35 cellular contexts compared by ENCODE assay signal in genomic region chr12:14986449-14986848, GRCh38. TPM values are rescaled to one million over a fixed set of nuclear protein-coding genes. Genes with fewer than 3 reads are reported as not detected.
DNase-seq lines count a peak whose midpoint lies in the region; ATAC-seq, FAIRE-seq and TF ChIP-seq lines count a peak whose summit lies in the region.
"Had no signal": no experiment of that assay in that cellular context is flagged by ENCODE, and none has a peak within 500 bp of the region (broad histone marks: within the 10 kb centered on the region; RNA-seq: fewer than 3 reads in every experiment).

No MANE protein-coding gene starts in this region.

- peaks cover 3% of the 10 kb centered on the region for H3K4me1 Mint-ChIP-seq in endodermal cell

- H3K27me3 Mint-ChIP-seq in endodermal cell (ENCODE audit: insufficient read depth) = no peaks in the 10 kb centered on the region
- H3K27me3 Mint-ChIP-seq: activated CD4-positive, alpha-beta memory T cell treated with anti-CD3 and anti-CD28 coated beads for 36 hours; activated T-helper 17 cell treated with anti-CD3 and anti-CD28 coated beads, Interleukin-2, amount 50 U/mL, for 72 hours; type B pancreatic cell had no signal

- no peak overlapping the region for H3K4me3 Mint-ChIP-seq in endodermal cell
- H3K4me3 Mint-ChIP-seq: activated CD4-positive, alpha-beta memory T cell treated with anti-CD3 and anti-CD28 coated beads for 36 hours; activated T-helper 17 cell treated with anti-CD3 and anti-CD28 coated beads, Interleukin-2, amount 50 U/mL, for 72 hours; CD8-positive, alpha-beta T cell; neural crest cell; stimulated activated effector memory CD8-positive, alpha-beta T cell treated with anti-CD3 and anti-CD28 coated beads, Interleukin-12 subunit alpha, Interleukin-12 subunit beta, amount 100 ng/mL, for 72 hours; type B pancreatic cell had no signal

- DNase-seq in heart right ventricle (no peak), right atrium auricular region (ENCODE audit: low spot score) (no peak), RWPE2 (ENCODE audit: low spot score) (no peak), endodermal cell (no peak), pancreas (no peak), ovary (no peak)
- DNase-seq: activated CD4-positive, alpha-beta memory T cell treated with anti-CD3 and anti-CD28 coated beads for 36 hours; anterior cingulate cortex; caudate nucleus; CD8-positive, alpha-beta T cell; dorsolateral prefrontal cortex; GF-D8; left cardiac atrium; NCI-H1092 treated with DMSO at 0.1 percent for 48 hours; NCI-H187 treated with DMSO at 0.1 percent for 48 hours; NCI-H2171 treated with DMSO at 0.1 percent for 48 hours; NCI-H510A treated with DMSO at 0.1 percent for 48 hours; posterior cingulate gyrus; right lobe of liver; stimulated activated CD4-positive, alpha-beta T cell treated with anti-CD3 and anti-CD28 coated beads, Interleukin-12 subunit alpha, Interleukin-12 subunit beta, amount 100 ng/mL, for 4 hours; stimulated activated CD4-positive, alpha-beta T cell treated with anti-CD3 and anti-CD28 coated beads, Interleukin-4, amount 100 ng/mL, for 24 hours; substantia nigra; T-helper 1 cell had no signal

- H3K4me1 ChIP-seq in heart right ventricle (peaks cover 0 to 67% (median 0%) of the 10 kb centered on the region in 9 donors), right atrium auricular region (no peaks in the 10 kb centered on the region), RWPE2 (ENCODE audit: insufficient read depth, poor library complexity, severe bottlenecking) (no peaks in the 10 kb centered on the region), endodermal cell (ENCODE audit: control insufficient read depth, insufficient read depth, low read length) (peaks cover 3% of the 10 kb centered on the region), pancreas (no peaks in the 10 kb centered on the region), ovary (ENCODE audit: insufficient read depth) (no peaks in the 10 kb centered on the region)
- H3K4me1 ChIP-seq: right lobe of liver, SJSA1 had no signal

- no peak for TF ChIP-seq POLR2A in ovary (IDR thresholded peaks at IDR 0.05)

- no peak overlapping the region for H3K27ac Mint-ChIP-seq in endodermal cell
- H3K27ac Mint-ChIP-seq: activated CD4-positive, alpha-beta memory T cell treated with anti-CD3 and anti-CD28 coated beads for 36 hours; activated naive CD4-positive, alpha-beta T cell treated with anti-CD3 and anti-CD28 coated beads, Interleukin-2, amount 50 U/mL, for 72 hours; activated T-helper 17 cell treated with anti-CD3 and anti-CD28 coated beads, Interleukin-2, amount 50 U/mL, for 72 hours; CD8-positive, alpha-beta T cell; stimulated activated effector memory CD8-positive, alpha-beta T cell treated with anti-CD3 and anti-CD28 coated beads, Interleukin-12 subunit alpha, Interleukin-12 subunit beta, amount 100 ng/mL, for 72 hours; type B pancreatic cell had no signal

- FAIRE-seq in pancreas (lab: Jason Lieb, UNC) = no peak
- FAIRE-seq: A204.1, HepG2 had no signal

- no peak overlapping the region for H3K9ac ChIP-seq in endodermal cell (ENCODE audit: extremely low read depth, low read length, poor library complexity, severe bottlenecking)

- H3K27ac ChIP-seq in heart right ventricle = no peak overlapping the region
- no peak overlapping the region for H3K27ac ChIP-seq in right atrium auricular region
- no peak overlapping the region for H3K27ac ChIP-seq in RWPE2 (ENCODE audit: poor library complexity, severe bottlenecking)
- H3K27ac ChIP-seq in endodermal cell (ENCODE audit: low read depth, low read length) = no peak overlapping the region
- no peak overlapping the region for H3K27ac ChIP-seq in pancreas
- no peak overlapping the region for H3K27ac ChIP-seq in ovary
- H3K27ac ChIP-seq: dorsolateral prefrontal cortex, right lobe of liver, SJSA1 had no signal

- H3K4me3 ChIP-seq in heart right ventricle (no peak overlapping the region), right atrium auricular region (no peak overlapping the region), RWPE2 (ENCODE audit: severe bottlenecking) (no peak overlapping the region), endodermal cell (ENCODE audit: low read length) (no peak overlapping the region), pancreas (no peak overlapping the region), ovary (no peak overlapping the region)
- H3K4me3 ChIP-seq: dorsolateral prefrontal cortex, right lobe of liver, SJSA1 had no signal

- 63 to 71% methylated on average over 4 of the region's 4 CpGs for WGBS in heart right ventricle, 2 donors
- 78 to 79% methylated on average over 1 to 4 of the region's 4 CpGs for WGBS in endodermal cell (ENCODE audit: insufficient coverage in 1 of 2, insufficient read length in 1 of 2), 2 experiments
- 41 to 47% methylated on average over 4 of the region's 4 CpGs for WGBS in pancreas, 2 donors
- WGBS in ovary, 3 donors = 63 to 69% (median 65%) methylated on average over 4 of the region's 4 CpGs

- no peak for TF ChIP-seq EP300 in ovary (IDR thresholded peaks at IDR 0.05)

- H3K27me3 ChIP-seq in heart right ventricle (no peaks in the 10 kb centered on the region), right atrium auricular region (no peaks in the 10 kb centered on the region), RWPE2 (ENCODE audit: insufficient read depth, poor library complexity, severe bottlenecking) (no peaks in the 10 kb centered on the region), endodermal cell (ENCODE audit: control insufficient read depth, insufficient read depth, low read length, poor library complexity, severe bottlenecking) (no peaks in the 10 kb centered on the region), pancreas (no peaks in the 10 kb centered on the region), ovary (no peaks in the 10 kb centered on the region)
- H3K27me3 ChIP-seq: right lobe of liver, SJSA1 had no signal

- peaks cover 8% of the 10 kb centered on the region for H3K9me3 Mint-ChIP-seq in endodermal cell

- ATAC-seq in heart right ventricle (no peak), RWPE2 (ENCODE audit: low read depth) (no peak), pancreas (peak in 3 of 4 donors; percentile 29 to 59 (median 54)), HG02970 (IDR thresholded peaks at IDR 0.05; ENCODE audit: low FRiP score, unreplicated experiment) (no peak), GM21423 (IDR thresholded peaks at IDR 0.05; ENCODE audit: unreplicated experiment) (no peak)
- ATAC-seq: activated naive CD4-positive, alpha-beta T cell treated with anti-CD3 and anti-CD28 coated beads, Interleukin-2, amount 50 U/mL, for 72 hours; activated T-helper 17 cell treated with anti-CD3 and anti-CD28 coated beads, Interleukin-2, amount 50 U/mL, for 72 hours; CD8-positive, alpha-beta T cell; HepG2; left cardiac atrium; Panc1; right lobe of liver; stimulated activated effector memory CD8-positive, alpha-beta T cell treated with anti-CD3 and anti-CD28 coated beads, Interleukin-12 subunit alpha, Interleukin-12 subunit beta, amount 100 ng/mL, for 72 hours had no signal

- TF ChIP-seq CTCF in heart right ventricle (IDR thresholded peaks at IDR 0.05) (peak in 6 of 9 donors; percentile 24 to 53 (median 34)), right atrium auricular region (IDR thresholded peaks at IDR 0.05) (peak in 1 of 2 donors; percentile 33), RWPE2 (IDR thresholded peaks at IDR 0.05; ENCODE audit: poor library complexity, severe bottlenecking) (peak; percentile 21), endodermal cell (conservative IDR thresholded peaks at IDR 0.05) (peak; percentile 20), pancreas (IDR thresholded peaks at IDR 0.05) (peak in 1 of 4 donors; percentile 12), ovary (IDR thresholded peaks at IDR 0.05) (no peak)

- H3K9me3 ChIP-seq in heart right ventricle (peaks cover 0 to 12% (median 0%) of the 10 kb centered on the region in 11 donors), right atrium auricular region (no peaks in the 10 kb centered on the region), RWPE2 (ENCODE audit: severe bottlenecking) (no peaks in the 10 kb centered on the region), endodermal cell (ENCODE audit: control insufficient read depth, low read length) (no peaks in the 10 kb centered on the region), pancreas (no peaks in the 10 kb centered on the region), ovary (no peaks in the 10 kb centered on the region)
- H3K9me3 ChIP-seq: right lobe of liver, SJSA1 had no signal

- intact Hi-C loops in heart right ventricle (cut with DNase I) (loop anchor here in 1 of 10 donors (10.0 kb wide), 1 partner anchor 52 kb away; the partner anchor contains the start of gene ERP27), pancreas (cut with DNase I) (loop anchor here in 1 of 3 donors (5.0 kb wide), 1 partner anchor 139 kb away; no protein-coding TSS in a partner anchor), ovary (cut with DNase I) (loop anchor here in 1 of 4 donors (10.0 kb wide), 1 partner anchor 52 kb away; the partner anchor contains the start of gene ERP27)

- no peaks in the 10 kb centered on the region for H3K36me3 ChIP-seq in heart right ventricle
- no peaks in the 10 kb centered on the region for H3K36me3 ChIP-seq in right atrium auricular region
- H3K36me3 ChIP-seq in RWPE2 (ENCODE audit: low read depth) = no peaks in the 10 kb centered on the region
- no peaks in the 10 kb centered on the region for H3K36me3 ChIP-seq in endodermal cell (ENCODE audit: control insufficient read depth, insufficient read depth, low read length)
- no peaks in the 10 kb centered on the region for H3K36me3 ChIP-seq in pancreas
- no peaks in the 10 kb centered on the region for H3K36me3 ChIP-seq in ovary
- H3K36me3 ChIP-seq: right lobe of liver, SJSA1 had no signal

- H3K36me3 Mint-ChIP-seq in endodermal cell (ENCODE audit: low read depth) = no peaks in the 10 kb centered on the region
- H3K36me3 Mint-ChIP-seq: activated CD4-positive, alpha-beta memory T cell treated with anti-CD3 and anti-CD28 coated beads for 36 hours; CD8-positive, alpha-beta T cell; stimulated activated effector memory CD8-positive, alpha-beta T cell treated with anti-CD3 and anti-CD28 coated beads, Interleukin-12 subunit alpha, Interleukin-12 subunit beta, amount 100 ng/mL, for 72 hours had no signal

RNA-seq across cellular contexts. Expression of gene PDE6H, which starts 13.6 kb away (rescaled TPM):
- total RNA-seq in heart right ventricle = not detected
- not detected for polyA plus RNA-seq in heart right ventricle
- not detected for total RNA-seq in right atrium auricular region
- not detected for total RNA-seq in endodermal cell
- polyA plus RNA-seq in endodermal cell (2013, experiment 1 of 2) = not detected
- polyA plus RNA-seq in endodermal cell (2013, experiment 2 of 2) = not detected
- total RNA-seq in pancreas = not detected
- not detected for polyA plus RNA-seq in pancreas
- total RNA-seq in ovary = not detected
- not detected for polyA plus RNA-seq in ovary
- total RNA-seq: activated CD4-positive, alpha-beta memory T cell treated with anti-CD3 and anti-CD28 coated beads for 36 hours; activated naive CD4-positive, alpha-beta T cell treated with anti-CD3 and anti-CD28 coated beads, Interleukin-2, amount 50 U/mL, for 72 hours; activated T-helper 17 cell treated with anti-CD3 and anti-CD28 coated beads, Interleukin-2, amount 50 U/mL, for 72 hours; CD8-positive, alpha-beta T cell; fibroblast of villous mesenchyme; HepG2; left cardiac atrium; neural crest cell; right lobe of liver; SJSA1 had no signal
- polyA plus RNA-seq: HepG2 had no signal

RNA-seq across cellular contexts. Expression of gene ARHGDIB, which starts 25.0 kb away (rescaled TPM):
- 100 to 1,000 TPM in 1 of 10 donors, 10 to 100 TPM in 9; 28.1 to 150 (median 37.9) TPM for total RNA-seq in heart right ventricle
- polyA plus RNA-seq in heart right ventricle = 100 to 1,000 TPM; 114 to 144 TPM
- total RNA-seq in right atrium auricular region = 100 to 1,000 TPM in 1 of 2 donors, 10 to 100 TPM in 1; 69.5 to 124 TPM
- total RNA-seq in endodermal cell = under 1 TPM; 0.66 to 0.95 TPM
- polyA plus RNA-seq in endodermal cell (2013, experiment 1 of 2) = 3.0 TPM
- 2.3 TPM for polyA plus RNA-seq in endodermal cell (2013, experiment 2 of 2)
- 10 to 100 TPM in 4 of 6 donors, 1 to 10 TPM in 2; 5.8 to 54.8 (median 15.8) TPM for total RNA-seq in pancreas
- 10 to 100 TPM; 25.8 to 27.0 TPM for polyA plus RNA-seq in pancreas
- total RNA-seq in ovary = 10 to 100 TPM; 16.0 to 77.7 (median 32.4) TPM
- 100 to 1,000 TPM in 1 of 2 donors, 10 to 100 TPM in 1; 36.6 to 212 TPM for polyA plus RNA-seq in ovary

RNA-seq across cellular contexts. Expression of gene ERP27, which starts 48.1 kb away (rescaled TPM):
- under 1 TPM in 8 of 10 donors, not detected in 2; 0.14 to 0.79 (median 0.28) TPM for total RNA-seq in heart right ventricle
- polyA plus RNA-seq in heart right ventricle = under 1 TPM; 0.20 to 0.44 TPM
- total RNA-seq in right atrium auricular region = under 1 TPM; 0.31 to 0.70 TPM
- under 1 TPM; 0.15 to 0.22 TPM for total RNA-seq in endodermal cell
- polyA plus RNA-seq in endodermal cell (2013, experiment 1 of 2) = 0.11 TPM
- not detected for polyA plus RNA-seq in endodermal cell (2013, experiment 2 of 2)
- 100 to 1,000 TPM in 4 of 6 donors, 10 to 100 TPM in 2; 87.2 to 267 (median 128) TPM for total RNA-seq in pancreas
- 10 to 100 TPM; 41.8 to 61.3 TPM for polyA plus RNA-seq in pancreas
- 10 to 100 TPM in 1 of 7 donors, 1 to 10 TPM in 4, under 1 TPM in 1, not detected in 1; 0.35 to 83.8 (median 1.9) TPM for total RNA-seq in ovary
- 1 to 10 TPM in 1 of 2 donors, under 1 TPM in 1; 0.64 to 2.0 TPM for polyA plus RNA-seq in ovary
- total RNA-seq: fibroblast of villous mesenchyme, neural crest cell, SJSA1 had no signal

Comparison
In these comparisons a context has a peak if more than half of its experiments do, and no peak if none do; other contexts are left out.
1. ATAC-seq: peak in pancreas (3 of 4); none in heart right ventricle (0 of 8), RWPE2 (single experiment), HG02970 (single experiment) and GM21423 (single experiment).
2. CTCF ChIP-seq: peak in heart right ventricle (6 of 9), RWPE2 (single experiment) and endodermal cell (single experiment); none in ovary (0 of 3).